Comparison of ENCODE assay signal across 1 cellular context in genomic region chr20:23152308-23152892, GRCh38.
TF ChIP-seq lines count a peak whose summit lies in the region.

No MANE protein-coding gene starts in this region.

TF ChIP-seq in K562, 482 proteins besides CTCF, POLR2A, EP300 and RAD21 (continued from another document and continues in another):
- TF ChIP-seq SNRNP70 (optimal IDR thresholded peaks at IDR 0.05; ENCODE audit: low read depth, low read length) = no peak
- TF ChIP-seq MAX (CRISPR knock-in tag; IDR thresholded peaks at IDR 0.05) = no peak
- TF ChIP-seq PHF8 (IDR thresholded peaks at IDR 0.05; ENCODE audit: borderline replicate concordance, low read length) = no peak
- TF ChIP-seq THAP12 (CRISPR knock-in tag; IDR thresholded peaks at IDR 0.05) = no peak
- no peak for TF ChIP-seq MCM5 (IDR thresholded peaks at IDR 0.05; ENCODE audit: low read depth)
- no peak for TF ChIP-seq PHB2 (IDR thresholded peaks at IDR 0.05; ENCODE audit: low read depth)
- TF ChIP-seq ZNF197 (CRISPR knock-in tag; IDR thresholded peaks at IDR 0.05; ENCODE audit: low read depth) = no peak
- no peak for TF ChIP-seq MTF1 (CRISPR knock-in tag; IDR thresholded peaks at IDR 0.05; ENCODE audit: borderline replicate concordance)
- peak; percentile 97 for TF ChIP-seq ZFP36 (IDR thresholded peaks at IDR 0.05; ENCODE audit: low read depth, low read length, partially characterized antibody)
- TF ChIP-seq MEIS2 (IDR thresholded peaks at IDR 0.05; ENCODE audit: partially characterized antibody) = peak; percentile 84
- peak; percentile 52 for TF ChIP-seq RBFOX2 (IDR thresholded peaks at IDR 0.05; ENCODE audit: low read depth, low read length)
- no peak for TF ChIP-seq RAD51 (IDR thresholded peaks at IDR 0.05; ENCODE audit: borderline replicate concordance, low read depth)
- TF ChIP-seq MAFG (tag; conservative IDR thresholded peaks at IDR 0.05) = no peak
- peak; percentile 59 for TF ChIP-seq ZFX (CRISPR knock-in tag; IDR thresholded peaks at IDR 0.05)
- TF ChIP-seq KLF10 (CRISPR knock-in tag; IDR thresholded peaks at IDR 0.05) = no peak
- TF ChIP-seq RB1 (IDR thresholded peaks at IDR 0.05; ENCODE audit: low read depth) = no peak
- TF ChIP-seq PATZ1 (CRISPR knock-in tag; IDR thresholded peaks at IDR 0.05; ENCODE audit: borderline replicate concordance) = no peak
- TF ChIP-seq RNF219 (CRISPR knock-in tag; IDR thresholded peaks at IDR 0.05) = no peak
- TF ChIP-seq ETV5 (CRISPR knock-in tag; IDR thresholded peaks at IDR 0.05; ENCODE audit: low read depth) = peak; percentile 83
- TF ChIP-seq ZNF175 (CRISPR knock-in tag; IDR thresholded peaks at IDR 0.05; ENCODE audit: low read depth) = peak; percentile 70; the same call in 1 of the 2 replicates
- 0 out of 4 replicates have a peak, but pooled peaks of 1 of the 2 experiments have one; percentile 19 for TF ChIP-seq HDAC1 (IDR thresholded peaks at IDR 0.05)
- TF ChIP-seq RBM34 (IDR thresholded peaks at IDR 0.05; ENCODE audit: borderline replicate concordance, insufficient read depth, low read length) = no peak
- TF ChIP-seq GABPA (tag; conservative IDR thresholded peaks at IDR 0.05; ENCODE audit: low read depth) = peak; percentile 62
- peak; percentile 56 for TF ChIP-seq MTA2 (IDR thresholded peaks at IDR 0.05; ENCODE audit: low read depth)
- TF ChIP-seq BRD9 (IDR thresholded peaks at IDR 0.05; ENCODE audit: low read depth, partially characterized antibody) = no peak
- TF ChIP-seq MEF2A (IDR thresholded peaks at IDR 0.05; ENCODE audit: control insufficient read depth, low read depth, low read length) = peak; percentile 99
- no peak for TF ChIP-seq ZNF277 (CRISPR knock-in tag; IDR thresholded peaks at IDR 0.05; ENCODE audit: borderline replicate concordance)
- no peak for TF ChIP-seq STAT5B (CRISPR knock-in tag; IDR thresholded peaks at IDR 0.05)
- no peak for TF ChIP-seq PHF21A (IDR thresholded peaks at IDR 0.05; ENCODE audit: borderline replicate concordance, low read depth)
- TF ChIP-seq ETV6 (IDR thresholded peaks at IDR 0.05; ENCODE audit: borderline replicate concordance in 1 of 2, low read depth in 2 of 2, low read length in 1 of 2) = peak; percentile 16 to 89; a peak in 2 of 4 replicates
- no peak for TF ChIP-seq ETV6 (CRISPR knock-in tag; IDR thresholded peaks at IDR 0.05; ENCODE audit: borderline replicate concordance)
- TF ChIP-seq ZNF79 (CRISPR knock-in tag; IDR thresholded peaks at IDR 0.05; ENCODE audit: low read depth) = no peak
- no peak for TF ChIP-seq ZNF232 (CRISPR knock-in tag; IDR thresholded peaks at IDR 0.05)
- TF ChIP-seq NCOA2 (IDR thresholded peaks at IDR 0.05; ENCODE audit: partially characterized antibody in 2 of 2) = peak in 1 of 2 experiments; percentile 63
- no peak for TF ChIP-seq SNIP1 (IDR thresholded peaks at IDR 0.05; ENCODE audit: low read depth)
- TF ChIP-seq ZNF436 (CRISPR knock-in tag; IDR thresholded peaks at IDR 0.05) = no peak
- no peak for TF ChIP-seq ZNF77 (CRISPR knock-in tag; IDR thresholded peaks at IDR 0.05)
- TF ChIP-seq PHB (CRISPR knock-in tag; IDR thresholded peaks at IDR 0.05) = no peak
- TF ChIP-seq FOXP4 (CRISPR knock-in tag; IDR thresholded peaks at IDR 0.05; ENCODE audit: borderline replicate concordance) = no peak
- TF ChIP-seq ZNF384 (IDR thresholded peaks at IDR 0.05; ENCODE audit: low read depth, low read length) = no peak
- no peak for TF ChIP-seq ZNF518B (CRISPR knock-in tag; IDR thresholded peaks at IDR 0.05)
- no peak for TF ChIP-seq RFX7 (CRISPR knock-in tag; IDR thresholded peaks at IDR 0.05)
- TF ChIP-seq CEBPG (CRISPR knock-in tag; IDR thresholded peaks at IDR 0.05) = no peak; the same call in 1 of the 2 replicates
- TF ChIP-seq CEBPG (tag; conservative IDR thresholded peaks at IDR 0.05 in 1 of 2, IDR thresholded peaks at IDR 0.05 in 1 of 2) = no peak
- TF ChIP-seq CAMTA2 (CRISPR knock-in tag; conservative IDR thresholded peaks at IDR 0.05) = no peak
- TF ChIP-seq KDM1A (IDR thresholded peaks at IDR 0.05) = peak in 1 of 2 experiments; percentile 29; a peak in 2 of 4 replicates
- no peak for TF ChIP-seq E2F5 (CRISPR knock-in tag; IDR thresholded peaks at IDR 0.05)
- TF ChIP-seq RBM25 (IDR thresholded peaks at IDR 0.05; ENCODE audit: low read depth, low read length, severe bottlenecking) = no peak
- TF ChIP-seq ARID3B (CRISPR knock-in tag; IDR thresholded peaks at IDR 0.05; ENCODE audit: borderline replicate concordance) = no peak
- no peak for TF ChIP-seq SRSF3 (IDR thresholded peaks at IDR 0.05; ENCODE audit: insufficient read depth, low read length)
- no peak for TF ChIP-seq SAFB (IDR thresholded peaks at IDR 0.05; ENCODE audit: borderline replicate concordance, low read depth, low read length)
- TF ChIP-seq CHD2 (IDR thresholded peaks at IDR 0.05; ENCODE audit: low read depth, low read length) = peak; percentile 27; the same call in 1 of the 2 replicates
- no peak for TF ChIP-seq NCOA6 (IDR thresholded peaks at IDR 0.05)
- TF ChIP-seq HDAC2 (IDR thresholded peaks at IDR 0.05) = peak; percentile 54; the same call in 1 of the 2 replicates
- no peak for TF ChIP-seq ELF2 (CRISPR knock-in tag; IDR thresholded peaks at IDR 0.05)
- no peak for TF ChIP-seq NR3C1 (CRISPR knock-in tag; IDR thresholded peaks at IDR 0.05)
